ENCODE assay signal across 1 cellular context in the genomic region with DNA sequence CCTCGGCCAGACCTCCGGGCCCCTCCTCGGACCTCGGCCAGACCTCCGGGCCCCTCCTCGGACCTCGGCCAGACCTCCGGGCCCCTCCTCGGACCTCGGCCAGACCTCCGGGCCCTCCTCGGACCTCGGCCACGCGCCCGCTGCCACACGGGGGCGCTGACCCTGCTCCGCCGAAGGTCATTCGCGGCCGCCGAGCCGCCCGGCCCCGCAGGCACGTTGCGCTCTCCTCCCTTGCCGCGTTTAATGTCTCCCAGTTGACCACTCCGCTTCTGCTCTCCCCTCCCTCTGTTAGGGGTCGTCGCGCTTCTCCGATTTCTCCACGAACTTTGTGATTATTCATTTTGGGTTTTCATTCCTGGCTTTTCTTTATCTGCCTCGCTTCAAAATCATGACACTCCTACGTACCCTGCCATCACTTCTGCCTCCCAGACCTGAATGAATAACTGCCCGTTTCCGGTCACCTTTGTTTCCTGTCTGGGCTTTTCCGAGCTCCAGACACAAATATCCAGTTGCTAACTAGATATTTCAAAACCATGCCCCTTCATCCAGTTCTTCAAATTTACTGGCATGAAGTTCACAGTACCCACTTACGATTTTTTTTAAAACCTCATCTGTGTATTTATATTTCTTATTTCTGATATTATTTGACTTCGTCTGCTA.
TF ChIP-seq lines count a peak whose summit lies in the region.

No MANE protein-coding gene starts in this region.

TF ChIP-seq in HepG2, 621 proteins besides CTCF, POLR2A, EP300 and RAD21:
- TF ChIP-seq ZBTB33 (CRISPR knock-in tag; IDR thresholded peaks at IDR 0.05), result peak; percentile 45; the same call in 1 of the 2 replicates
- TF ChIP-seq ZNF17 (CRISPR knock-in tag; IDR thresholded peaks at IDR 0.05), result no peak
- no peak for TF ChIP-seq PLRG1 (conservative IDR thresholded peaks at IDR 0.05)
- no peak for TF ChIP-seq ZNF34 (CRISPR knock-in tag; IDR thresholded peaks at IDR 0.05; ENCODE audit: borderline replicate concordance)
- no peak for TF ChIP-seq SIN3B (IDR thresholded peaks at IDR 0.05; ENCODE audit: low read length)
- TF ChIP-seq RBM22 (optimal IDR thresholded peaks at IDR 0.05; ENCODE audit: low read length), result no peak
